1 cellular context compared by ENCODE assay signal in genomic region chr2:144582651-144583361, GRCh38.
TF ChIP-seq lines count a peak whose summit lies in the region.

No MANE protein-coding gene starts in this region.

TF ChIP-seq in K562, 482 proteins besides CTCF, POLR2A, EP300 and RAD21 (continued from another document and continues in another):
- TF ChIP-seq, protein P1, sequence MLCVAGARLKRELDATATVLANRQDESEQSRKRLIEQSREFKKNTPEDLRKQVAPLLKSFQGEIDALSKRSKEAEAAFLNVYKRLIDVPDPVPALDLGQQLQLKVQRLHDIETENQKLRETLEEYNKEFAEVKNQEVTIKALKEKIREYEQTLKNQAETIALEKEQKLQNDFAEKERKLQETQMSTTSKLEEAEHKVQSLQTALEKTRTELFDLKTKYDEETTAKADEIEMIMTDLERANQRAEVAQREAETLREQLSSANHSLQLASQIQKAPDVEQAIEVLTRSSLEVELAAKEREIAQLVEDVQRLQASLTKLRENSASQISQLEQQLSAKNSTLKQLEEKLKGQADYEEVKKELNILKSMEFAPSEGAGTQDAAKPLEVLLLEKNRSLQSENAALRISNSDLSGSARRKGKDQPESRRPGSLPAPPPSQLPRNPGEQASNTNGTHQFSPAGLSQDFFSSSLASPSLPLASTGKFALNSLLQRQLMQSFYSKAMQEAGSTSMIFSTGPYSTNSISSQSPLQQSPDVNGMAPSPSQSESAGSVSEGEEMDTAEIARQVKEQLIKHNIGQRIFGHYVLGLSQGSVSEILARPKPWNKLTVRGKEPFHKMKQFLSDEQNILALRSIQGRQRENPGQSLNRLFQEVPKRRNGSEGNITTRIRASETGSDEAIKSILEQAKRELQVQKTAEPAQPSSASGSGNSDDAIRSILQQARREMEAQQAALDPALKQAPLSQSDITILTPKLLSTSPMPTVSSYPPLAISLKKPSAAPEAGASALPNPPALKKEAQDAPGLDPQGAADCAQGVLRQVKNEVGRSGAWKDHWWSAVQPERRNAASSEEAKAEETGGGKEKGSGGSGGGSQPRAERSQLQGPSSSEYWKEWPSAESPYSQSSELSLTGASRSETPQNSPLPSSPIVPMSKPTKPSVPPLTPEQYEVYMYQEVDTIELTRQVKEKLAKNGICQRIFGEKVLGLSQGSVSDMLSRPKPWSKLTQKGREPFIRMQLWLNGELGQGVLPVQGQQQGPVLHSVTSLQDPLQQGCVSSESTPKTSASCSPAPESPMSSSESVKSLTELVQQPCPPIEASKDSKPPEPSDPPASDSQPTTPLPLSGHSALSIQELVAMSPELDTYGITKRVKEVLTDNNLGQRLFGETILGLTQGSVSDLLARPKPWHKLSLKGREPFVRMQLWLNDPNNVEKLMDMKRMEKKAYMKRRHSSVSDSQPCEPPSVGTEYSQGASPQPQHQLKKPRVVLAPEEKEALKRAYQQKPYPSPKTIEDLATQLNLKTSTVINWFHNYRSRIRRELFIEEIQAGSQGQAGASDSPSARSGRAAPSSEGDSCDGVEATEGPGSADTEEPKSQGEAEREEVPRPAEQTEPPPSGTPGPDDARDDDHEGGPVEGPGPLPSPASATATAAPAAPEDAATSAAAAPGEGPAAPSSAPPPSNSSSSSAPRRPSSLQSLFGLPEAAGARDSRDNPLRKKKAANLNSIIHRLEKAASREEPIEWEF (CRISPR knock-in tag; IDR thresholded peaks at IDR 0.05) = 0 out of 2 replicates have a peak, but pooled peaks have one; percentile 48
- TF ChIP-seq NELFE (IDR thresholded peaks at IDR 0.05; ENCODE audit: insufficient read depth, insufficient read length) = no peak
- TF ChIP-seq, protein P2, sequence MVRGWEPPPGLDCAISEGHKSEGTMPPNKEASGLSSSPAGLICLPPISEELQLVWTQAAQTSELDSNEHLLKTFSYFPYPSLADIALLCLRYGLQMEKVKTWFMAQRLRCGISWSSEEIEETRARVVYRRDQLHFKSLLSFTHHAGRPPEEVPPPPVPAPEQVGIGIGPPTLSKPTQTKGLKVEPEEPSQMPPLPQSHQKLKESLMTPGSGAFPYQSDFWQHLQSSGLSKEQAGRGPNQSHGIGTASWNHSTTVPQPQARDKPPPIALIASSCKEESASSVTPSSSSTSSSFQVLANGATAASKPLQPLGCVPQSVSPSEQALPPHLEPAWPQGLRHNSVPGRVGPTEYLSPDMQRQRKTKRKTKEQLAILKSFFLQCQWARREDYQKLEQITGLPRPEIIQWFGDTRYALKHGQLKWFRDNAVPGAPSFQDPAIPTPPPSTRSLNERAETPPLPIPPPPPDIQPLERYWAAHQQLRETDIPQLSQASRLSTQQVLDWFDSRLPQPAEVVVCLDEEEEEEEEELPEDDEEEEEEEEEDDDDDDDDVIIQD (CRISPR knock-in tag; IDR thresholded peaks at IDR 0.05) = no peak
- TF ChIP-seq SFPQ (IDR thresholded peaks at IDR 0.05; ENCODE audit: low read depth, low read length) = no peak
- TF ChIP-seq, protein P3, sequence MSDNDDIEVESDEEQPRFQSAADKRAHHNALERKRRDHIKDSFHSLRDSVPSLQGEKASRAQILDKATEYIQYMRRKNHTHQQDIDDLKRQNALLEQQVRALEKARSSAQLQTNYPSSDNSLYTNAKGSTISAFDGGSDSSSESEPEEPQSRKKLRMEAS (CRISPR knock-in tag; IDR thresholded peaks at IDR 0.05) = peak; percentile 98
- TF ChIP-seq SMARCA4 (IDR thresholded peaks at IDR 0.05) = peak; percentile 96
- TF ChIP-seq ZBED1 (IDR thresholded peaks at IDR 0.05) = peak; percentile 80; the same call in 1 of the 2 replicates
- TF ChIP-seq SUPT5H (IDR thresholded peaks at IDR 0.05) = no peak
- peak; percentile 68; the same call in 1 of the 2 replicates for TF ChIP-seq ZFP91 (CRISPR knock-in tag; IDR thresholded peaks at IDR 0.05)
- TF ChIP-seq ZNF253 (CRISPR knock-in tag; conservative IDR thresholded peaks at IDR 0.05) = no peak
- TF ChIP-seq RAD51 (IDR thresholded peaks at IDR 0.05; ENCODE audit: borderline replicate concordance, low read depth) = peak; percentile 73
- 0 out of 2 replicates have a peak, but pooled peaks have one; percentile 45 for TF ChIP-seq KAT7 (CRISPR knock-in tag; IDR thresholded peaks at IDR 0.05; ENCODE audit: borderline replicate concordance)
- peak; percentile 25; the same call in 1 of the 2 replicates for TF ChIP-seq ADNP (tag; IDR thresholded peaks at IDR 0.05)
- TF ChIP-seq, protein P4, sequence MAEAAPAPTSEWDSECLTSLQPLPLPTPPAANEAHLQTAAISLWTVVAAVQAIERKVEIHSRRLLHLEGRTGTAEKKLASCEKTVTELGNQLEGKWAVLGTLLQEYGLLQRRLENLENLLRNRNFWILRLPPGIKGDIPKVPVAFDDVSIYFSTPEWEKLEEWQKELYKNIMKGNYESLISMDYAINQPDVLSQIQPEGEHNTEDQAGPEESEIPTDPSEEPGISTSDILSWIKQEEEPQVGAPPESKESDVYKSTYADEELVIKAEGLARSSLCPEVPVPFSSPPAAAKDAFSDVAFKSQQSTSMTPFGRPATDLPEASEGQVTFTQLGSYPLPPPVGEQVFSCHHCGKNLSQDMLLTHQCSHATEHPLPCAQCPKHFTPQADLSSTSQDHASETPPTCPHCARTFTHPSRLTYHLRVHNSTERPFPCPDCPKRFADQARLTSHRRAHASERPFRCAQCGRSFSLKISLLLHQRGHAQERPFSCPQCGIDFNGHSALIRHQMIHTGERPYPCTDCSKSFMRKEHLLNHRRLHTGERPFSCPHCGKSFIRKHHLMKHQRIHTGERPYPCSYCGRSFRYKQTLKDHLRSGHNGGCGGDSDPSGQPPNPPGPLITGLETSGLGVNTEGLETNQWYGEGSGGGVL (CRISPR knock-in tag; IDR thresholded peaks at IDR 0.05) = no peak
- no peak for TF ChIP-seq YBX1 (IDR thresholded peaks at IDR 0.05)
- peak; percentile 60 for TF ChIP-seq DACH1 (IDR thresholded peaks at IDR 0.05; ENCODE audit: partially characterized antibody)
- TF ChIP-seq HNRNPL (IDR thresholded peaks at IDR 0.05; ENCODE audit: low read depth, low read length) = no peak
- TF ChIP-seq HNRNPH1 (optimal IDR thresholded peaks at IDR 0.05; ENCODE audit: low read depth, low read length) = no peak
- TF ChIP-seq, protein P5, sequence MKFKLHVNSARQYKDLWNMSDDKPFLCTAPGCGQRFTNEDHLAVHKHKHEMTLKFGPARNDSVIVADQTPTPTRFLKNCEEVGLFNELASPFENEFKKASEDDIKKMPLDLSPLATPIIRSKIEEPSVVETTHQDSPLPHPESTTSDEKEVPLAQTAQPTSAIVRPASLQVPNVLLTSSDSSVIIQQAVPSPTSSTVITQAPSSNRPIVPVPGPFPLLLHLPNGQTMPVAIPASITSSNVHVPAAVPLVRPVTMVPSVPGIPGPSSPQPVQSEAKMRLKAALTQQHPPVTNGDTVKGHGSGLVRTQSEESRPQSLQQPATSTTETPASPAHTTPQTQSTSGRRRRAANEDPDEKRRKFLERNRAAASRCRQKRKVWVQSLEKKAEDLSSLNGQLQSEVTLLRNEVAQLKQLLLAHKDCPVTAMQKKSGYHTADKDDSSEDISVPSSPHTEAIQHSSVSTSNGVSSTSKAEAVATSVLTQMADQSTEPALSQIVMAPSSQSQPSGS (CRISPR knock-in tag; IDR thresholded peaks at IDR 0.05) = no peak
- TF ChIP-seq TCF15 (CRISPR knock-in tag; IDR thresholded peaks at IDR 0.05) = no peak
- TF ChIP-seq, protein P6, sequence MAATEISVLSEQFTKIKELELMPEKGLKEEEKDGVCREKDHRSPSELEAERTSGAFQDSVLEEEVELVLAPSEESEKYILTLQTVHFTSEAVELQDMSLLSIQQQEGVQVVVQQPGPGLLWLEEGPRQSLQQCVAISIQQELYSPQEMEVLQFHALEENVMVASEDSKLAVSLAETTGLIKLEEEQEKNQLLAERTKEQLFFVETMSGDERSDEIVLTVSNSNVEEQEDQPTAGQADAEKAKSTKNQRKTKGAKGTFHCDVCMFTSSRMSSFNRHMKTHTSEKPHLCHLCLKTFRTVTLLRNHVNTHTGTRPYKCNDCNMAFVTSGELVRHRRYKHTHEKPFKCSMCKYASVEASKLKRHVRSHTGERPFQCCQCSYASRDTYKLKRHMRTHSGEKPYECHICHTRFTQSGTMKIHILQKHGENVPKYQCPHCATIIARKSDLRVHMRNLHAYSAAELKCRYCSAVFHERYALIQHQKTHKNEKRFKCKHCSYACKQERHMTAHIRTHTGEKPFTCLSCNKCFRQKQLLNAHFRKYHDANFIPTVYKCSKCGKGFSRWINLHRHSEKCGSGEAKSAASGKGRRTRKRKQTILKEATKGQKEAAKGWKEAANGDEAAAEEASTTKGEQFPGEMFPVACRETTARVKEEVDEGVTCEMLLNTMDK (IDR thresholded peaks at IDR 0.05; ENCODE audit: borderline replicate concordance, insufficient read depth, low read depth, low read length, poor library complexity, severe bottlenecking) = no peak
- TF ChIP-seq, protein P7, sequence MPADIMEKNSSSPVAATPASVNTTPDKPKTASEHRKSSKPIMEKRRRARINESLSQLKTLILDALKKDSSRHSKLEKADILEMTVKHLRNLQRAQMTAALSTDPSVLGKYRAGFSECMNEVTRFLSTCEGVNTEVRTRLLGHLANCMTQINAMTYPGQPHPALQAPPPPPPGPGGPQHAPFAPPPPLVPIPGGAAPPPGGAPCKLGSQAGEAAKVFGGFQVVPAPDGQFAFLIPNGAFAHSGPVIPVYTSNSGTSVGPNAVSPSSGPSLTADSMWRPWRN (IDR thresholded peaks at IDR 0.05; ENCODE audit: low read depth) = peak; percentile 88
- TF ChIP-seq ZEB2 (IDR thresholded peaks at IDR 0.05) = peak; percentile 82; the same call in 1 of the 2 replicates
- TF ChIP-seq TBP (optimal IDR thresholded peaks at IDR 0.05; ENCODE audit: low read depth, low read length) = peak; percentile 65
- TF ChIP-seq, protein P8, sequence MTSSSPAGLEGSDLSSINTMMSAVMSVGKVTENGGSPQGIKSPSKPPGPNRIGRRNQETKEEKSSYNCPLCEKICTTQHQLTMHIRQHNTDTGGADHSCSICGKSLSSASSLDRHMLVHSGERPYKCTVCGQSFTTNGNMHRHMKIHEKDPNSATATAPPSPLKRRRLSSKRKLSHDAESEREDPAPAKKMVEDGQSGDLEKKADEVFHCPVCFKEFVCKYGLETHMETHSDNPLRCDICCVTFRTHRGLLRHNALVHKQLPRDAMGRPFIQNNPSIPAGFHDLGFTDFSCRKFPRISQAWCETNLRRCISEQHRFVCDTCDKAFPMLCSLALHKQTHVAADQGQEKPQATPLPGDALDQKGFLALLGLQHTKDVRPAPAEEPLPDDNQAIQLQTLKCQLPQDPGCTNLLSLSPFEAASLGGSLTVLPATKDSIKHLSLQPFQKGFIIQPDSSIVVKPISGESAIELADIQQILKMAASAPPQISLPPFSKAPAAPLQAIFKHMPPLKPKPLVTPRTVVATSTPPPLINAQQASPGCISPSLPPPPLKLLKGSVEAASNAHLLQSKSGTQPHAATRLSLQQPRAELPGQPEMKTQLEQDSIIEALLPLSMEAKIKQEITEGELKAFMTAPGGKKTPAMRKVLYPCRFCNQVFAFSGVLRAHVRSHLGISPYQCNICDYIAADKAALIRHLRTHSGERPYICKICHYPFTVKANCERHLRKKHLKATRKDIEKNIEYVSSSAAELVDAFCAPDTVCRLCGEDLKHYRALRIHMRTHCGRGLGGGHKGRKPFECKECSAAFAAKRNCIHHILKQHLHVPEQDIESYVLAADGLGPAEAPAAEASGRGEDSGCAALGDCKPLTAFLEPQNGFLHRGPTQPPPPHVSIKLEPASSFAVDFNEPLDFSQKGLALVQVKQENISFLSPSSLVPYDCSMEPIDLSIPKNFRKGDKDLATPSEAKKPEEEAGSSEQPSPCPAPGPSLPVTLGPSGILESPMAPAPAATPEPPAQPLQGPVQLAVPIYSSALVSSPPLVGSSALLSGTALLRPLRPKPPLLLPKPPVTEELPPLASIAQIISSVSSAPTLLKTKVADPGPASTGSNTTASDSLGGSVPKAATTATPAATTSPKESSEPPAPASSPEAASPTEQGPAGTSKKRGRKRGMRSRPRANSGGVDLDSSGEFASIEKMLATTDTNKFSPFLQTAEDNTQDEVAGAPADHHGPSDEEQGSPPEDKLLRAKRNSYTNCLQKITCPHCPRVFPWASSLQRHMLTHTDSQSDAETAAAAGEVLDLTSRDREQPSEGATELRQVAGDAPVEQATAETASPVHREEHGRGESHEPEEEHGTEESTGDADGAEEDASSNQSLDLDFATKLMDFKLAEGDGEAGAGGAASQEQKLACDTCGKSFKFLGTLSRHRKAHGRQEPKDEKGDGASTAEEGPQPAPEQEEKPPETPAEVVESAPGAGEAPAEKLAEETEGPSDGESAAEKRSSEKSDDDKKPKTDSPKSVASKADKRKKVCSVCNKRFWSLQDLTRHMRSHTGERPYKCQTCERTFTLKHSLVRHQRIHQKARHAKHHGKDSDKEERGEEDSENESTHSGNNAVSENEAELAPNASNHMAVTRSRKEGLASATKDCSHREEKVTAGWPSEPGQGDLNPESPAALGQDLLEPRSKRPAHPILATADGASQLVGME (CRISPR knock-in tag; IDR thresholded peaks at IDR 0.05) = no peak
